ENCODE assay signal across 11 cellular contexts in genomic region chr2:71156531-71156930, GRCh38. TPM values are rescaled to one million over a fixed set of nuclear protein-coding genes. Genes with fewer than 3 reads are reported as not detected.
DNase-seq lines count a peak whose midpoint lies in the region; ATAC-seq and TF ChIP-seq lines count a peak whose summit lies in the region.
"Had no signal": no experiment of that assay in that cellular context is flagged by ENCODE, and none has a peak within 500 bp of the region (broad histone marks: within the 10 kb centered on the region; RNA-seq: fewer than 3 reads in every experiment).

No MANE protein-coding gene starts in this region.

- POLR2A ChIA-PET in RWPE1 (lab: Yijun Ruan, JAX; ENCODE audit: low non-redundant PET): no interaction called here

- no peaks in the 10 kb centered on the region for H3K36me3 ChIP-seq in left lung

- DNase-seq in DMS53 treated with DMSO at 0.1 percent for 48 hours (lab: John Stamatoyannopoulos, UW; ENCODE audit: unreplicated experiment) (peak; percentile 18), NCI-H1417 treated with DMSO at 0.1 percent for 48 hours (lab: John Stamatoyannopoulos, UW) (peak; percentile 72), RWPE1 (ENCODE audit: low spot score) (peak; percentile 12), left lung (no peak), AML-193 (lab: John Stamatoyannopoulos, UW) (no peak), nucleus accumbens (lab: John Stamatoyannopoulos, UW) (no peak)
- no peak for DNase-seq in activated CD4-positive, alpha-beta T cell treated with anti-CD3 and anti-CD28 coated beads, Interleukin-2, amount 50 U/mL, for 1 hour
- DNase-seq: activated CD4-positive, alpha-beta T cell treated with anti-CD3 and anti-CD28 coated beads for 36 hours; spleen; stimulated activated naive CD4-positive, alpha-beta T cell treated with Interleukin-2 at 50 U/mL for 16 hours had no signal

- H3K27me3 ChIP-seq in left lung: peaks cover 0 to 11% of the 10 kb centered on the region in 2 donors

- H3K27ac ChIP-seq in RWPE1: no peak overlapping the region
- no peak overlapping the region for H3K27ac ChIP-seq in left lung
- H3K27ac ChIP-seq: spleen had no signal

- intact Hi-C loops in left lung (cut with DNase I): no loop called here

- no peak overlapping the region for H3K4me3 ChIP-seq in left lung

- TF ChIP-seq CTCF in RWPE1 (conservative IDR thresholded peaks at IDR 0.05; ENCODE audit: low read depth): no peak
- TF ChIP-seq CTCF in left lung (IDR thresholded peaks at IDR 0.05): no peak

- H3K9me3 ChIP-seq in left lung: no peaks in the 10 kb centered on the region
- H3K9me3 ChIP-seq: spleen had no signal

- ATAC-seq in left lung (peak; percentile 19), HG02623 (IDR thresholded peaks at IDR 0.05; ENCODE audit: unreplicated experiment) (no peak)
- ATAC-seq: activated CD4-positive, alpha-beta T cell treated with anti-CD3 and anti-CD28 coated beads for 36 hours had no signal

- CTCF ChIA-PET in RWPE1 (lab: Yijun Ruan, JAX): interaction anchor here (1.1 to 1.2 kb wide), 2 partner anchors 13 to 56 kb away, joined by 3 to 6 read pairs; no protein-coding TSS in a partner anchor

- H3K4me1 ChIP-seq in left lung: peaks cover 0 to 8% of the 10 kb centered on the region in 2 donors

RNA-seq across cellular contexts. Expression of gene MPHOSPH10, which starts 26.1 kb away (rescaled TPM):
- 10 to 100 TPM; 22.1 to 28.8 TPM for total RNA-seq in left lung

RNA-seq across cellular contexts. Expression of gene MCEE, which starts 26.5 kb away (rescaled TPM):
- total RNA-seq in left lung: 10 to 100 TPM; 15.6 to 18.5 TPM

Comparison
In these comparisons a context has a peak if more than half of its experiments do, and no peak if none do; other contexts are left out.
1. DNase-seq: peak in DMS53 treated with DMSO at 0.1 percent for 48 hours (single experiment), NCI-H1417 treated with DMSO at 0.1 percent for 48 hours (single experiment) and RWPE1 (single experiment); none in left lung (0 of 2), AML-193 (0 of 2), activated CD4-positive, alpha-beta T cell treated with anti-CD3 and anti-CD28 coated beads, Interleukin-2, amount 50 U/mL, for 1 hour (single experiment) and nucleus accumbens (0 of 56).